8 cellular contexts compared by ENCODE assay signal in the genomic region with DNA sequence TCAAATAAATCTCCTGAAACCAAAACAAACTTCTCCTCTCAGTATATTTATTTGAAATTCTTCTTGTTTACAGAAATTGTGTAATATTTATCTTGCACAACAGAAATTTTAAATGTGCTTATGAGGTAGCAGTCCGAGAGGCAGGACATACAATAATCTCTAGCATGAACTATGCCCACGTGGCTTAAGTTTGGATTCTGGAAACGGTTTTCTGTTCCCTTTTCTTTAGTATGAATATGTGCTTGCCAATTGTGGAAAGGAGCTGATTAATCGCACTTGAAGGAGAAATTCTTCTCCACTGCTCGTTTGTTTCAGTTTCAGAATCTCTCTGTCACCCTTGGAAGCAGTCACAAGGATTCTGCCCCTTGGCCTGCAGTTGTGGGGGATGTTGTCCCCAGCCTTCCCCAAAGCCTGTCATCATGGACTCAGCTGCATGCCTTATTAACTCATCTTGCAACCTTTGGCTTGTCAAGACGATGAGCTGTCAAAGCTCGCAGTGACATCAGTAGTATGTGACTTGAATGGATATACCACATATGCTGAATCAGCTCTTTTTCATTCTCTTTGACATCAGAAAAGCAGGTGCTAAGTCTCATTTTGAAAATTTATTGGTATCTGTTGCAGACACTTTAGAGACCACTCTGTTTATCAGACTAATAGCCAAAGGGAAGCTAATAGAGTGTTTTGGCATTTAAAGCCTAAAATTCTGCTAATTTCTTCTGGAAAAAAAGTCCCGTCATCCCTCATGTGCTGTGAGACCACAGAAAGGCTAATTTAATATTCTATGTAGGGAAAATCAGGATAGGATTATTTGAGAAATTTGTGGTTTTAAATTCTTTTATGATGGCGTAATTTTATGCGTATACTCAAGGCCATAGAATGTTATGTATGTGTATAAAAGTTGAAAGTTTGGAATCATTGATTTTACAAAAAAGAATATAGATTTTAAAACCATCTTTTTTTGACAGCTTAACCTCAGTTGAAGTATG.
DNase-seq lines count a peak whose midpoint lies in the region; ATAC-seq and TF ChIP-seq lines count a peak whose summit lies in the region.

No MANE protein-coding gene starts in this region.

- peaks cover 68% of the 10 kb centered on the region for H3K4me1 Mint-ChIP-seq in activated T-cell treated with anti-CD3 and anti-CD28 coated beads, Interleukin-2, amount 50 U/mL, for 72 hours (ENCODE audit: low read depth)
- H3K4me1 Mint-ChIP-seq in immature natural killer cell, result peaks cover 43 to 65% of the 10 kb centered on the region in 2 donors

- no peaks in the 10 kb centered on the region for H3K9me3 Mint-ChIP-seq in activated T-cell treated with anti-CD3 and anti-CD28 coated beads, Interleukin-2, amount 50 U/mL, for 72 hours
- no peaks in the 10 kb centered on the region for H3K9me3 Mint-ChIP-seq in immature natural killer cell

- TF ChIP-seq CTCF in BJ (IDR thresholded peaks at IDR 0.05; ENCODE audit: insufficient read depth, low read depth, low read length) (no peak), GM13976 (IDR thresholded peaks at IDR 0.05; ENCODE audit: borderline replicate concordance, control extremely low read depth, extremely low read depth, insufficient read depth, missing control alignments) (no peak)

- no peaks in the 10 kb centered on the region for H3K36me3 ChIP-seq in BJ (ENCODE audit: control insufficient read depth, insufficient read depth, low read length)

- CTCF ChIA-PET in BJ (lab: Yijun Ruan, JAX), result interaction anchor here (0.6 kb wide), 1 partner anchor 18 kb away, joined by 3 read pairs; no protein-coding TSS in a partner anchor

- POLR2A ChIA-PET in BJ (lab: Charles Lee), result no interaction called here

- no peak overlapping the region for H3K27ac Mint-ChIP-seq in activated T-cell treated with anti-CD3 and anti-CD28 coated beads, Interleukin-2, amount 50 U/mL, for 72 hours
- peak overlapping the region in 1 of 6 donors; percentile 20 for H3K27ac Mint-ChIP-seq in immature natural killer cell

- no peak for DNase-seq in BJ (ENCODE audit: low read depth)
- DNase-seq in activated T-cell treated with anti-CD3 and anti-CD28 coated beads, Interleukin-2, amount 50 U/mL, for 72 hours, result peak; percentile 49 to 68
- DNase-seq in immature natural killer cell, result no peak
- peak; percentile 45 for DNase-seq in stimulated activated naive CD8-positive, alpha-beta T cell treated with anti-CD3 and anti-CD28 coated beads, Interleukin-15, Interleukin-2, amounts not matched to agents 100 U/mL and 50 U/mL, for 24 hours
- no peak for DNase-seq in NCI-H345 (lab: John Stamatoyannopoulos, UW)
- DNase-seq in GM13976 (ENCODE audit: low spot score), result no peak

- peak overlapping the region in 1 of 2 donors; percentile 65 for H3K4me3 Mint-ChIP-seq in activated T-cell treated with anti-CD3 and anti-CD28 coated beads, Interleukin-2, amount 50 U/mL, for 72 hours
- H3K4me3 Mint-ChIP-seq in immature natural killer cell, result peak overlapping the region in 3 of 5 donors; percentile 5 to 63 (median 13)

- peak overlapping the region; percentile 20 for H3K4me3 ChIP-seq in BJ (ENCODE audit: low read depth, low read length)

- ATAC-seq in HG02884 (IDR thresholded peaks at IDR 0.05; ENCODE audit: unreplicated experiment) (peak; percentile 54), GM18517 (IDR thresholded peaks at IDR 0.05; ENCODE audit: unreplicated experiment) (no peak)
- ATAC-seq in activated T-cell treated with anti-CD3 and anti-CD28 coated beads, Interleukin-2, amount 50 U/mL, for 72 hours (replicated peaks in 1 of 2), result peak; percentile 87 to 99
- ATAC-seq in stimulated activated naive CD8-positive, alpha-beta T cell treated with anti-CD3 and anti-CD28 coated beads, Interleukin-15, Interleukin-2, amounts not matched to agents 100 U/mL and 50 U/mL, for 24 hours, result peak; percentile 88

- in situ Hi-C loops in GM13976 (cut with MboI; ENCODE audit: low sequenced_read_pairs, unreplicated experiment), result no loop called here

- H3K27me3 Mint-ChIP-seq in activated T-cell treated with anti-CD3 and anti-CD28 coated beads, Interleukin-2, amount 50 U/mL, for 72 hours (ENCODE audit: low read depth), result no peaks in the 10 kb centered on the region
- H3K27me3 Mint-ChIP-seq in immature natural killer cell (ENCODE audit: low read depth in 3 of 3), result peaks cover 0 to 3% (median 2%) of the 10 kb centered on the region in 3 donors

- H3K36me3 Mint-ChIP-seq in activated T-cell treated with anti-CD3 and anti-CD28 coated beads, Interleukin-2, amount 50 U/mL, for 72 hours (ENCODE audit: insufficient read depth in 2 of 2), result no peaks in the 10 kb centered on the region
- H3K36me3 Mint-ChIP-seq in immature natural killer cell, result no peaks in the 10 kb centered on the region

- no peaks in the 10 kb centered on the region for H3K27me3 ChIP-seq in BJ (ENCODE audit: control insufficient read depth, insufficient read depth, low read length)

Comparison
In these comparisons a context has a peak if more than half of its experiments do, and no peak if none do; other contexts are left out.
1. DNase-seq: peak in activated T-cell treated with anti-CD3 and anti-CD28 coated beads, Interleukin-2, amount 50 U/mL, for 72 hours (2 of 2) and stimulated activated naive CD8-positive, alpha-beta T cell treated with anti-CD3 and anti-CD28 coated beads, Interleukin-15, Interleukin-2, amounts not matched to agents 100 U/mL and 50 U/mL, for 24 hours (single experiment); none in BJ (single experiment), immature natural killer cell (0 of 3), NCI-H345 (single experiment) and GM13976 (single experiment).